8 cellular contexts compared by ENCODE assay signal in genomic region chr1:239920214-239920613, GRCh38.
"Had no signal": no experiment of that assay in that cellular context is flagged by ENCODE, and none has a peak within 500 bp of the region (broad histone marks: within the 10 kb centered on the region; RNA-seq: fewer than 3 reads in every experiment).

No MANE protein-coding gene starts in this region.

- H3K4me1 Mint-ChIP-seq: IgD-negative memory B cell had no signal

- H3K27ac Mint-ChIP-seq: IgD-negative memory B cell had no signal

- DNase-seq: IMR-90, KBM-7, KG1 had no signal

- FAIRE-seq: HepG2, HTR-8/SVneo, K562 had no signal

- H3K4me3 Mint-ChIP-seq: IgD-negative memory B cell had no signal

- H3K27me3 Mint-ChIP-seq: IgD-negative memory B cell had no signal

- H3K27ac ChIP-seq: HL-60 had no signal

- H3K4me3 ChIP-seq: K562 had no signal
